ENCODE assay signal across 23 cellular contexts in genomic region chr21:27233514-27233913, GRCh38.
DNase-seq lines count a peak whose midpoint lies in the region; ATAC-seq, FAIRE-seq and TF ChIP-seq lines count a peak whose summit lies in the region.
"Had no signal": no experiment of that assay in that cellular context is flagged by ENCODE, and none has a peak within 500 bp of the region (broad histone marks: within the 10 kb centered on the region; RNA-seq: fewer than 3 reads in every experiment).

No MANE protein-coding gene starts in this region.

- peak overlapping the region in 2 of 3 experiments; percentile 76 to 85 for H3K27ac Mint-ChIP-seq in nephron
- H3K27ac Mint-ChIP-seq in T-helper 17 cell = no peak overlapping the region
- H3K27ac Mint-ChIP-seq: B cell; CD4-positive, alpha-beta T cell; CD8-positive, alpha-beta T cell had no signal

- H3K79me1 ChIP-seq in IMR-90 (ENCODE audit: low read depth in 1 of 2, low read length in 2 of 2) = no peaks in the 10 kb centered on the region

- no peak overlapping the region for H2BK5ac ChIP-seq in IMR-90 (ENCODE audit: low read depth, low read length, poor library complexity, severe bottlenecking)

- H3K27ac ChIP-seq in A549 = no peak overlapping the region
- H3K27ac ChIP-seq in IMR-90 (ENCODE audit: insufficient read depth, low read length) = no peak overlapping the region
- peak overlapping the region; percentile 83 for H3K27ac ChIP-seq in SK-N-MC
- H3K27ac ChIP-seq: BLaER1 treated with 17β-estradiol and CSF1 and Interleukin-3, amounts not matched to agents 10 nM and 100 nM; C4-2B had no signal

- H3K18ac ChIP-seq in IMR-90 (ENCODE audit: low read depth, low read length) = no peak overlapping the region

- in situ Hi-C loops in IMR-90 (cut with MboI; ENCODE audit: low sequenced_read_pairs) = no loop called here

- H3K56ac ChIP-seq in IMR-90 (ENCODE audit: extremely low read depth, insufficient read depth, low read length) = no peak overlapping the region

- H3K27me3 Mint-ChIP-seq in nephron (ENCODE audit: low read depth) (no peaks in the 10 kb centered on the region), T-helper 17 cell (no peaks in the 10 kb centered on the region)
- H3K27me3 Mint-ChIP-seq: B cell; CD4-positive, alpha-beta T cell had no signal

- no peaks in the 10 kb centered on the region for H3K4me1 ChIP-seq in A549
- no peaks in the 10 kb centered on the region for H3K4me1 ChIP-seq in IMR-90 (ENCODE audit: control insufficient read depth, insufficient read depth, low read length)
- H3K4me1 ChIP-seq: BLaER1 treated with 17β-estradiol and CSF1 and Interleukin-3, amounts not matched to agents 10 nM and 100 nM; Caco-2 had no signal

- H2BK15ac ChIP-seq in IMR-90 (ENCODE audit: low read depth, low read length) = no peak overlapping the region

- H3K9me1 ChIP-seq in IMR-90 (ENCODE audit: insufficient read depth, low read length) = no peaks in the 10 kb centered on the region

- no peak overlapping the region for H2BK20ac ChIP-seq in IMR-90 (ENCODE audit: low read depth, low read length)

- no peak for TF ChIP-seq EP300 in A549 (IDR thresholded peaks at IDR 0.05)

- no peak overlapping the region for H3K23ac ChIP-seq in IMR-90 (ENCODE audit: low read depth, low read length)

- H3K4me2 ChIP-seq in A549 = no peak overlapping the region
- H3K4me2 ChIP-seq in IMR-90 (ENCODE audit: low read depth, low read length) = no peak overlapping the region
- H3K4me2 ChIP-seq: BLaER1 treated with 17β-estradiol and CSF1 and Interleukin-3, amounts not matched to agents 10 nM and 100 nM had no signal

- H3K4ac ChIP-seq in IMR-90 (ENCODE audit: low read depth, low read length) = no peak overlapping the region

- H3K9me3 ChIP-seq in A549 (no peaks in the 10 kb centered on the region), IMR-90 (ENCODE audit: control insufficient read depth, insufficient read depth, low read length) (no peaks in the 10 kb centered on the region), SK-N-MC (ENCODE audit: low read depth, low read length) (peaks cover 3% of the 10 kb centered on the region; the same call in 1 of the 2 replicates), T-helper 17 cell (ENCODE audit: control insufficient read depth, low read length, poor library complexity, severe bottlenecking) (no peaks in the 10 kb centered on the region)
- H3K9me3 ChIP-seq: BLaER1 treated with 17β-estradiol and CSF1 and Interleukin-3, amounts not matched to agents 10 nM and 100 nM; Caco-2 had no signal

- 8% methylated on average over 2 of the region's 2 CpGs for WGBS in A549 (ENCODE audit: missing lambda C conversion rate)
- no CpG with 5 or more reads among the region's 2 CpGs for WGBS in IMR-90 (ENCODE audit: extremely low coverage in 2 of 2, insufficient read length in 1 of 2), 2 experiments

- CTCF ChIA-PET in A549 (lab: Yijun Ruan, JAX) = no interaction called here
- CTCF ChIA-PET in IMR-90 (lab: Yijun Ruan, JAX) = no interaction called here

- H3K4me3 Mint-ChIP-seq in nephron = no peak overlapping the region
- no peak overlapping the region for H3K4me3 Mint-ChIP-seq in T-helper 17 cell
- H3K4me3 Mint-ChIP-seq: B cell; CD4-positive, alpha-beta T cell; CD8-positive, alpha-beta T cell had no signal

- H3K27me3 ChIP-seq in IMR-90 (ENCODE audit: control insufficient read depth, insufficient read depth, low read length) = no peaks in the 10 kb centered on the region
- H3K27me3 ChIP-seq: BLaER1 treated with 17β-estradiol and CSF1 and Interleukin-3, amounts not matched to agents 10 nM and 100 nM had no signal

- intact Hi-C loops in IMR-90 (cut with micrococcal nuclease) = no loop called here

- H3K9ac ChIP-seq in IMR-90 (ENCODE audit: low read depth, low read length) = no peak overlapping the region
- peak overlapping the region; percentile 4 for H3K9ac ChIP-seq in SK-N-MC (ENCODE audit: insufficient read length)
- H3K9ac ChIP-seq: BLaER1 treated with 17β-estradiol and CSF1 and Interleukin-3, amounts not matched to agents 10 nM and 100 nM had no signal

- BruUV-seq in IMR-90 (replicated peaks; lab: Mats Ljungman, UMichigan) = no TSS peak

- H4K20me1 ChIP-seq in IMR-90 (ENCODE audit: insufficient read depth, low read length) = no peaks in the 10 kb centered on the region
- H4K20me1 ChIP-seq: BLaER1 treated with 17β-estradiol and CSF1 and Interleukin-3, amounts not matched to agents 10 nM and 100 nM had no signal

- H3K4me1 Mint-ChIP-seq in nephron = peaks cover 14% of the 10 kb centered on the region
- H3K4me1 Mint-ChIP-seq in T-helper 17 cell = no peaks in the 10 kb centered on the region
- H3K4me1 Mint-ChIP-seq: B cell had no signal

- TF ChIP-seq RAD21 in A549 (conservative IDR thresholded peaks at IDR 0.05 in 1 of 2, IDR thresholded peaks at IDR 0.05 in 1 of 2) (no peak), IMR-90 (IDR thresholded peaks at IDR 0.05; ENCODE audit: low read length) (no peak)

- no peak overlapping the region for H3K14ac ChIP-seq in IMR-90 (replicated peaks; ENCODE audit: low read depth, low read length)

- no peak overlapping the region for H2BK120ac ChIP-seq in IMR-90 (ENCODE audit: low read depth, low read length)

- TF ChIP-seq CTCF in A549 (IDR thresholded peaks at IDR 0.05) = no peak
- TF ChIP-seq CTCF in IMR-90 (conservative IDR thresholded peaks at IDR 0.05; ENCODE audit: low read depth, low read length) = no peak
- no peak for TF ChIP-seq CTCF in nephron (IDR thresholded peaks at IDR 0.05; ENCODE audit: unreplicated experiment in 3 of 3)
- no peak for TF ChIP-seq CTCF in foreskin fibroblast (IDR thresholded peaks at IDR 0.05; ENCODE audit: low read depth, low read length)

- H4K8ac ChIP-seq in IMR-90 (ENCODE audit: low read depth in 2 of 2, low read length in 2 of 2) = no peak overlapping the region

- H2AK5ac ChIP-seq in IMR-90 (ENCODE audit: low read depth, low read length) = no peak overlapping the region

- H3K36me3 ChIP-seq in IMR-90 (ENCODE audit: control insufficient read depth, insufficient read depth, low read length) (no peaks in the 10 kb centered on the region), SK-N-MC (ENCODE audit: insufficient read depth, low read length) (no peaks in the 10 kb centered on the region)
- H3K36me3 ChIP-seq: BLaER1 treated with 17β-estradiol and CSF1 and Interleukin-3, amounts not matched to agents 10 nM and 100 nM had no signal

- no peak overlapping the region for H4K5ac ChIP-seq in IMR-90 (ENCODE audit: low read depth, low read length)

- no peak overlapping the region for H2AK9ac ChIP-seq in IMR-90 (replicated peaks; ENCODE audit: low read depth, low read length, poor library complexity)

- H3K4me3 ChIP-seq in A549 (no peak overlapping the region), IMR-90 (ENCODE audit: insufficient read depth, low read depth, low read length) (no peak overlapping the region), SK-N-MC (0 out of 2 replicates have a peak overlapping the region, but pooled peaks have one; percentile 27), foreskin fibroblast (ENCODE audit: low read depth in 1 of 2, low read length in 2 of 2) (no peak overlapping the region)
- H3K4me3 ChIP-seq: BLaER1 treated with 17β-estradiol and CSF1 and Interleukin-3, amounts not matched to agents 10 nM and 100 nM had no signal

- H2AFZ ChIP-seq in IMR-90 (replicated peaks; ENCODE audit: low read length, poor library complexity) = no peak overlapping the region

- TF ChIP-seq POLR2A in A549 (IDR thresholded peaks at IDR 0.05; ENCODE audit: low read length) (no peak), IMR-90 (IDR thresholded peaks at IDR 0.05; ENCODE audit: low read depth, low read length) (no peak)

- no peak for FAIRE-seq in A549 (lab: Jason Lieb, UNC)
- FAIRE-seq: A204.1, D721Med, G401.6, GM12891, GM19239 had no signal

- POLR2A ChIA-PET in A549 (lab: Yijun Ruan, JAX) (no interaction called here), IMR-90 (lab: Charles Lee; ENCODE audit: unreplicated experiment) (no interaction called here)

- H3K36me3 Mint-ChIP-seq in nephron (ENCODE audit: low read depth) = no peaks in the 10 kb centered on the region
- H3K36me3 Mint-ChIP-seq in T-helper 17 cell (ENCODE audit: low read depth) = no peaks in the 10 kb centered on the region
- H3K36me3 Mint-ChIP-seq: CD8-positive, alpha-beta T cell had no signal

- dilution Hi-C loops in IMR-90 (cut with HindIII; ENCODE audit: low sequenced_read_pairs, unreplicated experiment) = no loop called here

- DNase-seq in A549 (ENCODE audit: low read depth in 1 of 2, low spot score in 1 of 2) (no peak), IMR-90 (no peak), SK-N-MC (ENCODE audit: low read depth, low spot score) (no peak), SK-N-DZ (ENCODE audit: low spot score) (no peak), foreskin fibroblast (no peak), T-helper 17 cell (no peak)
- DNase-seq: 8988T; AML-193; Caco-2; Calu3; CD4-positive, alpha-beta T cell; CD8-positive, alpha-beta T cell; DMS79 treated with DMSO at 0.1 percent for 48 hours; GF-D8 had no signal

- ATAC-seq in A549 (no peak), IMR-90 (ENCODE audit: low read depth) (no peak), T-helper 17 cell (no peak)
- ATAC-seq: CD8-positive, alpha-beta T cell had no signal

- H4K91ac ChIP-seq in IMR-90 (ENCODE audit: insufficient read depth, low read depth, low read length) = no peak overlapping the region

- no peaks in the 10 kb centered on the region for H3K9me3 Mint-ChIP-seq in nephron
- H3K9me3 Mint-ChIP-seq: CD4-positive, alpha-beta T cell; CD8-positive, alpha-beta T cell had no signal

TF ChIP-seq in A549, 52 proteins besides CTCF, POLR2A, EP300 and RAD21:
- no peak for TF ChIP-seq HEYL (CRISPR knock-in tag; IDR thresholded peaks at IDR 0.05)
- no peak for TF ChIP-seq ZC3H11A (IDR thresholded peaks at IDR 0.05)
- TF ChIP-seq NFE2L2 (conservative IDR thresholded peaks at IDR 0.05; ENCODE audit: low read length) = no peak
- TF ChIP-seq FOSB (CRISPR knock-in tag; IDR thresholded peaks at IDR 0.05) = no peak
- TF ChIP-seq MAX (IDR thresholded peaks at IDR 0.05) = no peak
- peak; percentile 20 for TF ChIP-seq MAFK (IDR thresholded peaks at IDR 0.05; ENCODE audit: partially characterized antibody)
- TF ChIP-seq RCOR1 (IDR thresholded peaks at IDR 0.05; ENCODE audit: low read depth, low read length) = no peak

TF ChIP-seq in IMR-90, 13 proteins besides CTCF, POLR2A, EP300 and RAD21:
- TF ChIP-seq MAFK (IDR thresholded peaks at IDR 0.05; ENCODE audit: low read depth, low read length) (peak; percentile 68), SMC3 (IDR thresholded peaks at IDR 0.05; ENCODE audit: low read depth, low read length) (no peak)
